12 cellular contexts compared by ENCODE assay signal in genomic region chr3:195087321-195087720, GRCh38.
DNase-seq lines count a peak whose midpoint lies in the region; ATAC-seq and TF ChIP-seq lines count a peak whose summit lies in the region.
"Had no signal": no experiment of that assay in that cellular context is flagged by ENCODE, and none has a peak within 500 bp of the region (broad histone marks: within the 10 kb centered on the region; RNA-seq: fewer than 3 reads in every experiment).

No MANE protein-coding gene starts in this region.

- H3K27me3 Mint-ChIP-seq in T-helper 2 cell treated with Interferon-gamma antibody and Interleukin-4, amounts not matched to agents 5 μg/mL and 100 μg/mL, for 36 hours (ENCODE audit: low read depth) = peaks cover 4% of the 10 kb centered on the region

- TF ChIP-seq CTCF in Peyer's patch (IDR thresholded peaks at IDR 0.05) = no peak

- H3K4me3 Mint-ChIP-seq in T-helper 2 cell treated with Interferon-gamma antibody and Interleukin-4, amounts not matched to agents 5 μg/mL and 100 μg/mL, for 36 hours = peak overlapping the region; percentile 45
- H3K4me3 Mint-ChIP-seq: activated CD8-positive, alpha-beta memory T cell treated with anti-CD3 and anti-CD28 coated beads, Interleukin-2, amount 10 ng/mL, durations not matched to agents 7 days and 5 days had no signal

- no peaks in the 10 kb centered on the region for H3K9me3 ChIP-seq in iPS-18a (ENCODE audit: control insufficient read depth, low read depth, low read length)
- H3K9me3 ChIP-seq in Peyer's patch = no peaks in the 10 kb centered on the region

- no peak for TF ChIP-seq POLR2A in Peyer's patch (IDR thresholded peaks at IDR 0.05)

- H3K9ac ChIP-seq in iPS-18a (ENCODE audit: low read length) = peak overlapping the region; percentile 74

- H3K27me3 ChIP-seq in iPS-18a (ENCODE audit: control insufficient read depth, insufficient read depth, low read length) (no peaks in the 10 kb centered on the region), Peyer's patch (no peaks in the 10 kb centered on the region)

- no peaks in the 10 kb centered on the region for H3K36me3 Mint-ChIP-seq in T-helper 2 cell treated with Interferon-gamma antibody and Interleukin-4, amounts not matched to agents 5 μg/mL and 100 μg/mL, for 36 hours (ENCODE audit: low read depth)
- H3K36me3 Mint-ChIP-seq in activated naive CD4-positive, alpha-beta T cell treated with anti-CD3 and anti-CD28 coated beads, Interleukin-2, amount 50 U/mL, for 72 hours = no peaks in the 10 kb centered on the region
- H3K36me3 Mint-ChIP-seq: activated CD8-positive, alpha-beta memory T cell treated with anti-CD3 and anti-CD28 coated beads, Interleukin-2, amount 10 ng/mL, durations not matched to agents 7 days and 5 days had no signal

- H3K27ac Mint-ChIP-seq in T-helper 2 cell treated with Interferon-gamma antibody and Interleukin-4, amounts not matched to agents 5 μg/mL and 100 μg/mL, for 36 hours = no peak overlapping the region
- H3K27ac Mint-ChIP-seq in activated naive CD4-positive, alpha-beta T cell treated with anti-CD3 and anti-CD28 coated beads, Interleukin-2, amount 50 U/mL, for 72 hours = peak overlapping the region; percentile 55 to 93
- H3K27ac Mint-ChIP-seq: activated CD8-positive, alpha-beta memory T cell treated with anti-CD3 and anti-CD28 coated beads, Interleukin-2, amount 10 ng/mL, durations not matched to agents 7 days and 5 days had no signal

- H3K9me3 Mint-ChIP-seq in T-helper 2 cell treated with Interferon-gamma antibody and Interleukin-4, amounts not matched to agents 5 μg/mL and 100 μg/mL, for 36 hours = no peaks in the 10 kb centered on the region
- no peaks in the 10 kb centered on the region for H3K9me3 Mint-ChIP-seq in activated naive CD4-positive, alpha-beta T cell treated with anti-CD3 and anti-CD28 coated beads, Interleukin-2, amount 50 U/mL, for 72 hours

- H3K27ac ChIP-seq in iPS-18a (ENCODE audit: low read length) (peak overlapping the region; percentile 75), skin epidermis (peak overlapping the region in 12 of 21 experiments; percentile 0 to 75 (median 41)), Peyer's patch (no peak overlapping the region)

- peak overlapping the region; percentile 64 for H3K4me3 ChIP-seq in iPS-18a (ENCODE audit: low read length)
- H3K4me3 ChIP-seq in skin epidermis = peak overlapping the region in 5 of 7 experiments; percentile 12 to 28 (median 23)
- H3K4me3 ChIP-seq in Peyer's patch = peak overlapping the region in 2 of 4 donors; percentile 26 to 43

- no peaks in the 10 kb centered on the region for H3K36me3 ChIP-seq in iPS-18a (ENCODE audit: control insufficient read depth, low read depth, low read length)
- H3K36me3 ChIP-seq in Peyer's patch = no peaks in the 10 kb centered on the region

- ATAC-seq in activated naive CD4-positive, alpha-beta T cell treated with anti-CD3 and anti-CD28 coated beads, Interleukin-2, amount 50 U/mL, for 72 hours = no peak
- ATAC-seq: activated CD8-positive, alpha-beta memory T cell treated with anti-CD3 and anti-CD28 coated beads, Interleukin-2, amount 10 ng/mL, durations not matched to agents 7 days and 5 days had no signal

- H3K4me1 Mint-ChIP-seq in T-helper 2 cell treated with Interferon-gamma antibody and Interleukin-4, amounts not matched to agents 5 μg/mL and 100 μg/mL, for 36 hours (ENCODE audit: low read depth) = peaks cover 3% of the 10 kb centered on the region

- no peak for DNase-seq in T-helper 2 cell treated with Interferon-gamma antibody and Interleukin-4, amounts not matched to agents 5 μg/mL and 100 μg/mL, for 36 hours (ENCODE audit: low spot score)
- DNase-seq in T-helper 2 cell (no peak), SHP77 (lab: John Stamatoyannopoulos, UW) (no peak), HT-29 (ENCODE audit: low spot score) (no peak), Peyer's patch (no peak)
- peak in 1 of 2 donors; percentile 39 for DNase-seq in activated naive CD4-positive, alpha-beta T cell treated with anti-CD3 and anti-CD28 coated beads, Interleukin-2, amount 50 U/mL, for 72 hours (ENCODE audit: low spot score in 2 of 2)
- DNase-seq: activated CD8-positive, alpha-beta memory T cell treated with anti-CD3 and anti-CD28 coated beads, Interleukin-2, amount 10 ng/mL, durations not matched to agents 7 days and 5 days; dermis blood vessel endothelial cell; NCI-H1048; SIG-M5 had no signal

- H3K4me1 ChIP-seq in iPS-18a (ENCODE audit: control insufficient read depth, low read depth, low read length) (peaks cover 8% of the 10 kb centered on the region), Peyer's patch (no peaks in the 10 kb centered on the region)

Comparison
In these comparisons a context has a peak if more than half of its experiments do, and no peak if none do; other contexts are left out.
1. H3K27ac ChIP-seq: peak in iPS-18a (single experiment) and skin epidermis (12 of 21); none in Peyer's patch (0 of 4).